2 cellular contexts compared by ENCODE assay signal in the genomic region with DNA sequence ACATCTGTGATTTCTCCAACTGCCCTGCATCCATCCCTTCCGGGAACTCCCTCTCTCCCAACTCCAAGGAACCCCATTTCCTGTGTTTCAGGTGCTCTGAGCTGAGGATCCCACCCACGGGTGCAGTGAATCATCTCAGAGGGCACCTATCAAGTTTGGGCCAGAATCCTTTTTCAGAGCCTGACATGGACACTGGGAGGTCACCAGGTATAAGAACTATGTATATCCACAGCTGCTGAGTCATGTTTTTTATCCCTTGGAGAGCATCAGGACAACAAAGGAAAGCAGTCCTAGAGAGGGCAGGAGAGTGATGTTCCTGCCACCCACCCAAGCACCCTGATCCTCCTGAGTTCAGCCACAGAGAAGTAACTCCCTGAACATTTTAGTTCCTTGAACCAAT.
TF ChIP-seq lines count a peak whose summit lies in the region.

No MANE protein-coding gene starts in this region.

TF ChIP-seq in neural cell, 6 proteins besides CTCF, POLR2A, EP300 and RAD21 (continued from another document):
- TF ChIP-seq, protein P1, sequence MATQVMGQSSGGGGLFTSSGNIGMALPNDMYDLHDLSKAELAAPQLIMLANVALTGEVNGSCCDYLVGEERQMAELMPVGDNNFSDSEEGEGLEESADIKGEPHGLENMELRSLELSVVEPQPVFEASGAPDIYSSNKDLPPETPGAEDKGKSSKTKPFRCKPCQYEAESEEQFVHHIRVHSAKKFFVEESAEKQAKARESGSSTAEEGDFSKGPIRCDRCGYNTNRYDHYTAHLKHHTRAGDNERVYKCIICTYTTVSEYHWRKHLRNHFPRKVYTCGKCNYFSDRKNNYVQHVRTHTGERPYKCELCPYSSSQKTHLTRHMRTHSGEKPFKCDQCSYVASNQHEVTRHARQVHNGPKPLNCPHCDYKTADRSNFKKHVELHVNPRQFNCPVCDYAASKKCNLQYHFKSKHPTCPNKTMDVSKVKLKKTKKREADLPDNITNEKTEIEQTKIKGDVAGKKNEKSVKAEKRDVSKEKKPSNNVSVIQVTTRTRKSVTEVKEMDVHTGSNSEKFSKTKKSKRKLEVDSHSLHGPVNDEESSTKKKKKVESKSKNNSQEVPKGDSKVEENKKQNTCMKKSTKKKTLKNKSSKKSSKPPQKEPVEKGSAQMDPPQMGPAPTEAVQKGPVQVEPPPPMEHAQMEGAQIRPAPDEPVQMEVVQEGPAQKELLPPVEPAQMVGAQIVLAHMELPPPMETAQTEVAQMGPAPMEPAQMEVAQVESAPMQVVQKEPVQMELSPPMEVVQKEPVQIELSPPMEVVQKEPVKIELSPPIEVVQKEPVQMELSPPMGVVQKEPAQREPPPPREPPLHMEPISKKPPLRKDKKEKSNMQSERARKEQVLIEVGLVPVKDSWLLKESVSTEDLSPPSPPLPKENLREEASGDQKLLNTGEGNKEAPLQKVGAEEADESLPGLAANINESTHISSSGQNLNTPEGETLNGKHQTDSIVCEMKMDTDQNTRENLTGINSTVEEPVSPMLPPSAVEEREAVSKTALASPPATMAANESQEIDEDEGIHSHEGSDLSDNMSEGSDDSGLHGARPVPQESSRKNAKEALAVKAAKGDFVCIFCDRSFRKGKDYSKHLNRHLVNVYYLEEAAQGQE (IDR thresholded peaks at IDR 0.05; ENCODE audit: borderline replicate concordance) = no peak
TF ChIP-seq in neural cell: peak in this region for 0.

TF ChIP-seq in SK-N-SH treated with all-trans-retinoic acid at 6 μM for 48 hours, 23 proteins besides CTCF, POLR2A, EP300 and RAD21 (continued from another document):
- TF ChIP-seq, protein P2, sequence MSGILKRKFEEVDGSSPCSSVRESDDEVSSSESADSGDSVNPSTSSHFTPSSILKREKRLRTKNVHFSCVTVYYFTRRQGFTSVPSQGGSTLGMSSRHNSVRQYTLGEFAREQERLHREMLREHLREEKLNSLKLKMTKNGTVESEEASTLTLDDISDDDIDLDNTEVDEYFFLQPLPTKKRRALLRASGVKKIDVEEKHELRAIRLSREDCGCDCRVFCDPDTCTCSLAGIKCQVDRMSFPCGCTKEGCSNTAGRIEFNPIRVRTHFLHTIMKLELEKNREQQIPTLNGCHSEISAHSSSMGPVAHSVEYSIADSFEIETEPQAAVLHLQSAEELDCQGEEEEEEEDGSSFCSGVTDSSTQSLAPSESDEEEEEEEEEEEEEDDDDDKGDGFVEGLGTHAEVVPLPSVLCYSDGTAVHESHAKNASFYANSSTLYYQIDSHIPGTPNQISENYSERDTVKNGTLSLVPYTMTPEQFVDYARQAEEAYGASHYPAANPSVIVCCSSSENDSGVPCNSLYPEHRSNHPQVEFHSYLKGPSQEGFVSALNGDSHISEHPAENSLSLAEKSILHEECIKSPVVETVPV (CRISPR knock-in tag; IDR thresholded peaks at IDR 0.05) = no peak
- TF ChIP-seq ARNTL (CRISPR knock-in tag; IDR thresholded peaks at IDR 0.05; ENCODE audit: borderline replicate concordance, low read depth) = no peak
- TF ChIP-seq, protein P3, sequence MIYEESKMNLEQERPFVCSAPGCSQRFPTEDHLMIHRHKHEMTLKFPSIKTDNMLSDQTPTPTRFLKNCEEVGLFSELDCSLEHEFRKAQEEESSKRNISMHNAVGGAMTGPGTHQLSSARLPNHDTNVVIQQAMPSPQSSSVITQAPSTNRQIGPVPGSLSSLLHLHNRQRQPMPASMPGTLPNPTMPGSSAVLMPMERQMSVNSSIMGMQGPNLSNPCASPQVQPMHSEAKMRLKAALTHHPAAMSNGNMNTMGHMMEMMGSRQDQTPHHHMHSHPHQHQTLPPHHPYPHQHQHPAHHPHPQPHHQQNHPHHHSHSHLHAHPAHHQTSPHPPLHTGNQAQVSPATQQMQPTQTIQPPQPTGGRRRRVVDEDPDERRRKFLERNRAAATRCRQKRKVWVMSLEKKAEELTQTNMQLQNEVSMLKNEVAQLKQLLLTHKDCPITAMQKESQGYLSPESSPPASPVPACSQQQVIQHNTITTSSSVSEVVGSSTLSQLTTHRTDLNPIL (CRISPR knock-in tag; IDR thresholded peaks at IDR 0.05; ENCODE audit: low read depth) = no peak
